In genomic region chr18:58919937-58920336, GRCh38 we compare ENCODE assay signal across 1 cellular context. TPM values are rescaled to one million over a fixed set of nuclear protein-coding genes. Genes with fewer than 3 reads are reported as not detected.
"Had no signal": no experiment of that assay in that cellular context is flagged by ENCODE, and none has a peak within 500 bp of the region (broad histone marks: within the 10 kb centered on the region; RNA-seq: fewer than 3 reads in every experiment).

No MANE protein-coding gene starts in this region.

RNA-seq across cellular contexts. Expression of gene ZNF532, which starts 55.3 kb away (rescaled TPM):
- polyA plus RNA-seq: K562 had no signal
